Comparison of ENCODE assay signal across 1 cellular context in the genomic region with DNA sequence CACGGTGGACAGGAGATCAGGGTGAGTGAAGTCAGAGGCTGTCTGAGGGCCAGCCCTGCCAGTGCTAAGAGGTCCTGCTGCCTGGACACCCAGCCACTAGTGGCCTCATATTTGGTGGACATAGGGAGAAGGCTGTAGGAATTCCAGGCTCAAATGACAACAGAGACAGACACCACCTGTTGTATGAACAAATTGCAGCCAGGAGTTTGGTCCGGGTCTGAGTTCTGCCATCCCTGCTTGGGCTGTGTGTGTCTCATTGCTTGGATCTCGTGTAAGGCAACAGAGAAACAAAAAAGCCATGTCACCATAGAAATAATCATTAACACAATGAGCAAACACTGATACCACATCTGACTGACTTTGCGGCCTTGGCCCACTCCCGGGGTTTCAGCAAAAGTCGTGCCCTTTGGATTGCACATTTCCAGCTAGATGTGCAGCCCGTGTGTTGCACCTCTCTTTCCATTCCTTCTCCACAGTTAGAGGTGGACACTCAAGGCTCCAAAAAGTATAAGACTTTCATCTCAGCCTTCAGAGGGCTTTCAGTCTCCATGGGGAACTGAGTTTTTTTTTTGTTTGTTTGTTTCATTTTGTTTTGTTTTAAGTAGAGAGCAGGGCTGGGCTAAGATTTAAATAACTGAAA.
TF ChIP-seq lines count a peak whose summit lies in the region.
"Not testable (repeated sequence)": the region's sequence is repeated elsewhere in the genome, so short reads cannot be mapped to it uniquely, and the experiment has no call there.

No MANE protein-coding gene starts in this region.

TF ChIP-seq in HepG2, 621 proteins besides CTCF, POLR2A, EP300 and RAD21 (continued from another document):
- TF ChIP-seq, protein P1, sequence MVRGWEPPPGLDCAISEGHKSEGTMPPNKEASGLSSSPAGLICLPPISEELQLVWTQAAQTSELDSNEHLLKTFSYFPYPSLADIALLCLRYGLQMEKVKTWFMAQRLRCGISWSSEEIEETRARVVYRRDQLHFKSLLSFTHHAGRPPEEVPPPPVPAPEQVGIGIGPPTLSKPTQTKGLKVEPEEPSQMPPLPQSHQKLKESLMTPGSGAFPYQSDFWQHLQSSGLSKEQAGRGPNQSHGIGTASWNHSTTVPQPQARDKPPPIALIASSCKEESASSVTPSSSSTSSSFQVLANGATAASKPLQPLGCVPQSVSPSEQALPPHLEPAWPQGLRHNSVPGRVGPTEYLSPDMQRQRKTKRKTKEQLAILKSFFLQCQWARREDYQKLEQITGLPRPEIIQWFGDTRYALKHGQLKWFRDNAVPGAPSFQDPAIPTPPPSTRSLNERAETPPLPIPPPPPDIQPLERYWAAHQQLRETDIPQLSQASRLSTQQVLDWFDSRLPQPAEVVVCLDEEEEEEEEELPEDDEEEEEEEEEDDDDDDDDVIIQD (CRISPR knock-in tag; IDR thresholded peaks at IDR 0.05; ENCODE audit: low read depth) = 0 out of 2 replicates have a peak, but pooled peaks have one; percentile 52
- TF ChIP-seq RFX3 (CRISPR knock-in tag; IDR thresholded peaks at IDR 0.05) (peak; percentile 45), TP53 (CRISPR knock-in tag; conservative IDR thresholded peaks at IDR 0.05) (0 out of 2 replicates have a peak, but pooled peaks have one; percentile 48), RFXAP (CRISPR knock-in tag; IDR thresholded peaks at IDR 0.05; ENCODE audit: borderline replicate concordance) (peak; percentile 74; the same call in 1 of the 2 replicates), RCOR2 (CRISPR knock-in tag; IDR thresholded peaks at IDR 0.05) (peak; percentile 61; the same call in 1 of the 2 replicates), CREB1 (CRISPR knock-in tag; IDR thresholded peaks at IDR 0.05) (peak; percentile 79), ZNF441 (CRISPR knock-in tag; IDR thresholded peaks at IDR 0.05; ENCODE audit: borderline replicate concordance) (peak; percentile 44; the same call in 1 of the 2 replicates), ZNF335 (CRISPR knock-in tag; IDR thresholded peaks at IDR 0.05) (peak; percentile 38; the same call in 1 of the 2 replicates), THYN1 (CRISPR knock-in tag; IDR thresholded peaks at IDR 0.05; ENCODE audit: borderline replicate concordance, low read depth) (peak; percentile 62; the same call in 1 of the 2 replicates), ZNF543 (CRISPR knock-in tag; IDR thresholded peaks at IDR 0.05) (peak; percentile 56; the same call in 1 of the 2 replicates), YEATS2 (CRISPR knock-in tag; IDR thresholded peaks at IDR 0.05; ENCODE audit: borderline replicate concordance) (peak; percentile 70; the same call in 1 of the 2 replicates), KLF9 (CRISPR knock-in tag; IDR thresholded peaks at IDR 0.05; ENCODE audit: low read depth) (0 out of 2 replicates have a peak, but pooled peaks have one; percentile 77), ZFP1 (CRISPR knock-in tag; IDR thresholded peaks at IDR 0.05) (peak; percentile 95; the same call in 1 of the 2 replicates), RARA (CRISPR knock-in tag; IDR thresholded peaks at IDR 0.05) (peak; percentile 95), ZNF564 (CRISPR knock-in tag; IDR thresholded peaks at IDR 0.05) (peak; percentile 75; the same call in 1 of the 2 replicates), SMAD1 (CRISPR knock-in tag; IDR thresholded peaks at IDR 0.05; ENCODE audit: borderline replicate concordance, low read depth) (peak; percentile 25; the same call in 1 of the 2 replicates), BHLHE40 (IDR thresholded peaks at IDR 0.05; ENCODE audit: low read length) (peak; percentile 51; the same call in 1 of the 2 replicates), ETV5 (CRISPR knock-in tag; IDR thresholded peaks at IDR 0.05; ENCODE audit: borderline replicate concordance) (peak; percentile 57; the same call in 1 of the 2 replicates)
- not testable (repeated sequence) for TF ChIP-seq CREB1 (IDR thresholded peaks at IDR 0.05)
- TF ChIP-seq, protein P2, sequence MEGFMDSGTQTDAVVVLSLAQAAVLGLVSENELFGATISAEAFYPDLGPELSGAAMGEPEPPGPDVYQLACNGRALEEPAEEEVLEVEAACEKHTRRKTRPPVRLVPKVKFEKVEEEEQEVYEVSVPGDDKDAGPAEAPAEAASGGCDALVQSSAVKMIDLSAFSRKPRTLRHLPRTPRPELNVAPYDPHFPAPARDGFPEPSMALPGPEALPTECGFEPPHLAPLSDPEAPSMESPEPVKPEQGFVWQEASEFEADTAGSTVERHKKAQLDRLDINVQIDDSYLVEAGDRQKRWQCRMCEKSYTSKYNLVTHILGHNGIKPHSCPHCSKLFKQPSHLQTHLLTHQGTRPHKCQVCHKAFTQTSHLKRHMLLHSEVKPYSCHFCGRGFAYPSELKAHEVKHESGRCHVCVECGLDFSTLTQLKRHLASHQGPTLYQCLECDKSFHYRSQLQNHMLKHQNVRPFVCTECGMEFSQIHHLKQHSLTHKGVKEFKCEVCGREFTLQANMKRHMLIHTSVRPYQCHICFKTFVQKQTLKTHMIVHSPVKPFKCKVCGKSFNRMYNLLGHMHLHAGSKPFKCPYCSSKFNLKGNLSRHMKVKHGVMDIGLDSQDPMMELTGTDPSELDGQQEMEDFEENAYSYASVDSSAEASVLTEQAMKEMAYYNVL (CRISPR knock-in tag; IDR thresholded peaks at IDR 0.05; ENCODE audit: borderline replicate concordance) = peak; percentile 86; the same call in 1 of the 2 replicates
- TF ChIP-seq, protein P3, sequence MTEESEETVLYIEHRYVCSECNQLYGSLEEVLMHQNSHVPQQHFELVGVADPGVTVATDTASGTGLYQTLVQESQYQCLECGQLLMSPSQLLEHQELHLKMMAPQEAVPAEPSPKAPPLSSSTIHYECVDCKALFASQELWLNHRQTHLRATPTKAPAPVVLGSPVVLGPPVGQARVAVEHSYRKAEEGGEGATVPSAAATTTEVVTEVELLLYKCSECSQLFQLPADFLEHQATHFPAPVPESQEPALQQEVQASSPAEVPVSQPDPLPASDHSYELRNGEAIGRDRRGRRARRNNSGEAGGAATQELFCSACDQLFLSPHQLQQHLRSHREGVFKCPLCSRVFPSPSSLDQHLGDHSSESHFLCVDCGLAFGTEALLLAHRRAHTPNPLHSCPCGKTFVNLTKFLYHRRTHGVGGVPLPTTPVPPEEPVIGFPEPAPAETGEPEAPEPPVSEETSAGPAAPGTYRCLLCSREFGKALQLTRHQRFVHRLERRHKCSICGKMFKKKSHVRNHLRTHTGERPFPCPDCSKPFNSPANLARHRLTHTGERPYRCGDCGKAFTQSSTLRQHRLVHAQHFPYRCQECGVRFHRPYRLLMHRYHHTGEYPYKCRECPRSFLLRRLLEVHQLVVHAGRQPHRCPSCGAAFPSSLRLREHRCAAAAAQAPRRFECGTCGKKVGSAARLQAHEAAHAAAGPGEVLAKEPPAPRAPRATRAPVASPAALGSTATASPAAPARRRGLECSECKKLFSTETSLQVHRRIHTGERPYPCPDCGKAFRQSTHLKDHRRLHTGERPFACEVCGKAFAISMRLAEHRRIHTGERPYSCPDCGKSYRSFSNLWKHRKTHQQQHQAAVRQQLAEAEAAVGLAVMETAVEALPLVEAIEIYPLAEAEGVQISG (CRISPR knock-in tag; IDR thresholded peaks at IDR 0.05) = peak; percentile 82
- TF ChIP-seq, protein P4, sequence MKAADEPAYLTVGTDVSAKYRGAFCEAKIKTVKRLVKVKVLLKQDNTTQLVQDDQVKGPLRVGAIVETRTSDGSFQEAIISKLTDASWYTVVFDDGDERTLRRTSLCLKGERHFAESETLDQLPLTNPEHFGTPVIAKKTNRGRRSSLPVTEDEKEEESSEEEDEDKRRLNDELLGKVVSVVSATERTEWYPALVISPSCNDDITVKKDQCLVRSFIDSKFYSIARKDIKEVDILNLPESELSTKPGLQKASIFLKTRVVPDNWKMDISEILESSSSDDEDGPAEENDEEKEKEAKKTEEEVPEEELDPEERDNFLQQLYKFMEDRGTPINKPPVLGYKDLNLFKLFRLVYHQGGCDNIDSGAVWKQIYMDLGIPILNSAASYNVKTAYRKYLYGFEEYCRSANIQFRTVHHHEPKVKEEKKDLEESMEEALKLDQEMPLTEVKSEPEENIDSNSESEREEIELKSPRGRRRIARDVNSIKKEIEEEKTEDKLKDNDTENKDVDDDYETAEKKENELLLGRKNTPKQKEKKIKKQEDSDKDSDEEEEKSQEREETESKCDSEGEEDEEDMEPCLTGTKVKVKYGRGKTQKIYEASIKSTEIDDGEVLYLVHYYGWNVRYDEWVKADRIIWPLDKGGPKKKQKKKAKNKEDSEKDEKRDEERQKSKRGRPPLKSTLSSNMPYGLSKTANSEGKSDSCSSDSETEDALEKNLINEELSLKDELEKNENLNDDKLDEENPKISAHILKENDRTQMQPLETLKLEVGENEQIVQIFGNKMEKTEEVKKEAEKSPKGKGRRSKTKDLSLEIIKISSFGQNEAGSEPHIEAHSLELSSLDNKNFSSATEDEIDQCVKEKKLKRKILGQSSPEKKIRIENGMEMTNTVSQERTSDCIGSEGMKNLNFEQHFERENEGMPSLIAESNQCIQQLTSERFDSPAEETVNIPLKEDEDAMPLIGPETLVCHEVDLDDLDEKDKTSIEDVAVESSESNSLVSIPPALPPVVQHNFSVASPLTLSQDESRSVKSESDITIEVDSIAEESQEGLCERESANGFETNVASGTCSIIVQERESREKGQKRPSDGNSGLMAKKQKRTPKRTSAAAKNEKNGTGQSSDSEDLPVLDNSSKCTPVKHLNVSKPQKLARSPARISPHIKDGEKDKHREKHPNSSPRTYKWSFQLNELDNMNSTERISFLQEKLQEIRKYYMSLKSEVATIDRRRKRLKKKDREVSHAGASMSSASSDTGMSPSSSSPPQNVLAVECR (CRISPR knock-in tag; IDR thresholded peaks at IDR 0.05; ENCODE audit: borderline replicate concordance) = peak; percentile 45; the same call in 1 of the 2 replicates
